Comparison of ENCODE assay signal across 9 cellular contexts in genomic region chr5:171858303-171858702, GRCh38.
A peak's percentile ranks its signal among the peaks of the same experiment; 100 is the strongest.
DNase-seq lines count a peak whose midpoint lies in the region; ATAC-seq, FAIRE-seq and TF ChIP-seq lines count a peak whose summit lies in the region.
"Had no signal": no experiment of that assay in that cellular context is flagged by ENCODE, and none has a peak within 500 bp of the region (broad histone marks: within the 10 kb centered on the region; RNA-seq: fewer than 3 reads in every experiment).

No MANE protein-coding gene starts in this region.

- in situ Hi-C loops in SK-MEL-5 (cut with HindIII; ENCODE audit: low pct_unique_long_range_greater_than_20kb, low sequenced_read_pairs): no loop called here

- FAIRE-seq in small intestine (lab: Jason Lieb, UNC): no peak
- FAIRE-seq: GM12891 had no signal

- ATAC-seq in GM18873 (IDR thresholded peaks at IDR 0.05; ENCODE audit: low FRiP score, unreplicated experiment): no peak

- DNase-seq in 8988T (peak; percentile 79), GM06990 (ENCODE audit: extremely low read depth, insufficient read length) (no peak), SK-MEL-5 (ENCODE audit: low read depth, low spot score) (peak; percentile 5), germinal center (ENCODE audit: low spot score) (peak; percentile 30), GOT3 (lab: John Stamatoyannopoulos, UW) (no peak), small intestine (no peak)
- DNase-seq in stimulated activated CD4-positive, alpha-beta T cell treated with anti-CD3 and anti-CD28 coated beads, Interleukin-1b, Interleukin-23, amount 100 ng/mL, for 48 hours: no peak

- H3K9me3 ChIP-seq in small intestine (ENCODE audit: control insufficient read depth, low read depth): no peaks in the 10 kb centered on the region

- peaks cover 0 to 2% of the 10 kb centered on the region in 2 donors for H3K4me1 ChIP-seq in small intestine (ENCODE audit: control insufficient read depth in 2 of 2, insufficient read depth in 1 of 2, low read depth in 1 of 2, low read length in 1 of 2)

- peak; percentile 61 for TF ChIP-seq CTCF in GM06990 (IDR thresholded peaks at IDR 0.05; ENCODE audit: insufficient read depth, low read length, poor library complexity, severe bottlenecking)

- H3K36me3 ChIP-seq in GM06990 (ENCODE audit: control insufficient read depth, insufficient read depth, low read length): peaks cover 4% of the 10 kb centered on the region
- peaks cover 3 to 4% of the 10 kb centered on the region in 2 donors for H3K36me3 ChIP-seq in small intestine (ENCODE audit: control insufficient read depth in 2 of 2, insufficient read depth in 2 of 2, low read length in 2 of 2)

- H3K27ac ChIP-seq in small intestine (ENCODE audit: low read depth in 1 of 2, low read length in 1 of 2): no peak overlapping the region

- 91 to 93% (median 92%) methylated on average over 7 of the region's 7 CpGs for WGBS in small intestine, 3 donors

- H3K4me3 ChIP-seq in GM06990 (replicated peaks; ENCODE audit: low read depth, low read length) (no peak overlapping the region), small intestine (ENCODE audit: low read depth in 1 of 2, low read length in 2 of 2) (no peak overlapping the region)

- no peaks in the 10 kb centered on the region for H3K27me3 ChIP-seq in GM06990 (replicated peaks; ENCODE audit: control insufficient read depth, insufficient read depth, low read length)
- no peaks in the 10 kb centered on the region for H3K27me3 ChIP-seq in small intestine (ENCODE audit: control insufficient read depth in 2 of 2, insufficient read depth in 2 of 2, low read length in 2 of 2)

Comparison
In these comparisons a context has a peak if more than half of its experiments do, and no peak if none do; other contexts are left out.
1. DNase-seq: peak in 8988T (single experiment), SK-MEL-5 (single experiment) and germinal center (single experiment); none in GM06990 (single experiment), GOT3 (single experiment), small intestine (single experiment) and stimulated activated CD4-positive, alpha-beta T cell treated with anti-CD3 and anti-CD28 coated beads, Interleukin-1b, Interleukin-23, amount 100 ng/mL, for 48 hours (single experiment).